Comparison of ENCODE assay signal across 26 cellular contexts in genomic region chr5:56158331-56158960, GRCh38.
DNase-seq lines count a peak whose midpoint lies in the region; ATAC-seq, FAIRE-seq and TF ChIP-seq lines count a peak whose summit lies in the region.
"Had no signal": no experiment of that assay in that cellular context is flagged by ENCODE, and none has a peak within 500 bp of the region (broad histone marks: within the 10 kb centered on the region; RNA-seq: fewer than 3 reads in every experiment).

No MANE protein-coding gene starts in this region.

- H3K4me3 Mint-ChIP-seq in activated CD4-positive, alpha-beta T cell treated with anti-CD3 and anti-CD28 coated beads, Interleukin-2, amount 10 ng/mL, durations not matched to agents 7 days and 5 days: peak overlapping the region; percentile 78
- H3K4me3 Mint-ChIP-seq in dendritic cell treated with granulocyte-macrophage colony-stimulating factor and Interleukin-4, amounts not matched to agents 40 ng/mL and 50 ng/mL, for 4 days: no peak overlapping the region
- no peak overlapping the region for H3K4me3 Mint-ChIP-seq in neural progenitor cell
- H3K4me3 Mint-ChIP-seq in activated naive CD8-positive, alpha-beta T cell treated with anti-CD3 and anti-CD28 coated beads, Interleukin-2, amount 50 U/mL, for 24 hours: no peak overlapping the region
- H3K4me3 Mint-ChIP-seq: B cell, GM23338 had no signal

- peaks cover 29% of the 10 kb centered on the region for H3K36me3 Mint-ChIP-seq in activated CD4-positive, alpha-beta T cell treated with anti-CD3 and anti-CD28 coated beads, Interleukin-2, amount 10 ng/mL, durations not matched to agents 7 days and 5 days (ENCODE audit: low read depth)
- H3K36me3 Mint-ChIP-seq in dendritic cell treated with granulocyte-macrophage colony-stimulating factor and Interleukin-4, amounts not matched to agents 40 ng/mL and 50 ng/mL, for 4 days (ENCODE audit: low read depth): no peaks in the 10 kb centered on the region
- no peaks in the 10 kb centered on the region for H3K36me3 Mint-ChIP-seq in neural progenitor cell
- no peaks in the 10 kb centered on the region for H3K36me3 Mint-ChIP-seq in activated naive CD8-positive, alpha-beta T cell treated with anti-CD3 and anti-CD28 coated beads, Interleukin-2, amount 50 U/mL, for 24 hours (ENCODE audit: low read depth)

- 0 out of 2 replicates have a peak overlapping the region, but pooled peaks have one; percentile 1 for H2BK120ac ChIP-seq in IMR-90 (ENCODE audit: low read depth, low read length)

- no TSS peak for BruUV-seq in IMR-90 (replicated peaks; lab: Mats Ljungman, UMichigan)

- CTCF ChIA-PET in activated CD4-positive, alpha-beta T cell treated with anti-CD3 and anti-CD28 coated beads, Interleukin-2, amount 10 ng/mL, durations not matched to agents 7 days and 5 days (lab: Charles Lee): interaction anchor here (0.6 to 1.9 kb wide), 5 partner anchors 19 to 235 kb away, joined by 3 to 7 read pairs (median 5); no protein-coding TSS in a partner anchor
- CTCF ChIA-PET in IMR-90 (lab: Yijun Ruan, JAX): interaction anchor here (1.2 kb wide), 1 partner anchor 10 kb away, joined by 3 read pairs; no protein-coding TSS in a partner anchor

- H3F3A ChIP-seq in neural progenitor cell (ENCODE audit: low read depth): no peaks in the 10 kb centered on the region

- H2AFZ ChIP-seq in IMR-90 (replicated peaks; ENCODE audit: low read length, poor library complexity) (no peak overlapping the region), neural progenitor cell (replicated peaks) (no peak overlapping the region)
- H2AFZ ChIP-seq: GM23338 had no signal

- peaks cover 20% of the 10 kb centered on the region for H3K4me1 ChIP-seq in IMR-90 (ENCODE audit: control insufficient read depth, insufficient read depth, low read length)
- H3K4me1 ChIP-seq in neural progenitor cell: peaks cover 7% of the 10 kb centered on the region
- no peaks in the 10 kb centered on the region for H3K4me1 ChIP-seq in kidney (ENCODE audit: control insufficient read depth in 1 of 2, insufficient read depth in 1 of 2, low read depth in 1 of 2, low read length in 2 of 2)
- H3K4me1 ChIP-seq in heart right ventricle: peaks cover 0 to 92% (median 0%) of the 10 kb centered on the region in 9 donors
- H3K4me1 ChIP-seq: gastrocnemius medialis had no signal

- H3K18ac ChIP-seq in IMR-90 (ENCODE audit: low read depth, low read length): no peak overlapping the region

- TF ChIP-seq CTCF in IMR-90 (conservative IDR thresholded peaks at IDR 0.05; ENCODE audit: low read depth, low read length) (no peak), neural progenitor cell (IDR thresholded peaks at IDR 0.05) (no peak), kidney (IDR thresholded peaks at IDR 0.05; ENCODE audit: borderline replicate concordance, extremely low read depth, insufficient read depth) (no peak), heart right ventricle (IDR thresholded peaks at IDR 0.05) (no peak)

- TF ChIP-seq RAD21 in IMR-90 (IDR thresholded peaks at IDR 0.05; ENCODE audit: low read length): no peak

- H3K27ac Mint-ChIP-seq in activated CD4-positive, alpha-beta T cell treated with anti-CD3 and anti-CD28 coated beads, Interleukin-2, amount 10 ng/mL, durations not matched to agents 7 days and 5 days: peak overlapping the region; percentile 94
- peak overlapping the region; percentile 91 for H3K27ac Mint-ChIP-seq in dendritic cell treated with granulocyte-macrophage colony-stimulating factor and Interleukin-4, amounts not matched to agents 40 ng/mL and 50 ng/mL, for 4 days
- H3K27ac Mint-ChIP-seq in neural progenitor cell: peak overlapping the region; percentile 15
- H3K27ac Mint-ChIP-seq in activated naive CD8-positive, alpha-beta T cell treated with anti-CD3 and anti-CD28 coated beads, Interleukin-2, amount 50 U/mL, for 24 hours: no peak overlapping the region
- H3K27ac Mint-ChIP-seq: B cell, GM23338 had no signal

- H3K4me2 ChIP-seq in IMR-90 (ENCODE audit: low read depth, low read length): no peak overlapping the region
- no peak overlapping the region for H3K4me2 ChIP-seq in neural progenitor cell

- peaks cover 89% of the 10 kb centered on the region for H3K4me1 Mint-ChIP-seq in activated CD4-positive, alpha-beta T cell treated with anti-CD3 and anti-CD28 coated beads, Interleukin-2, amount 10 ng/mL, durations not matched to agents 7 days and 5 days
- peaks cover 94% of the 10 kb centered on the region for H3K4me1 Mint-ChIP-seq in dendritic cell treated with granulocyte-macrophage colony-stimulating factor and Interleukin-4, amounts not matched to agents 40 ng/mL and 50 ng/mL, for 4 days (ENCODE audit: low read depth)
- peaks cover 28% of the 10 kb centered on the region for H3K4me1 Mint-ChIP-seq in neural progenitor cell
- H3K4me1 Mint-ChIP-seq in activated naive CD8-positive, alpha-beta T cell treated with anti-CD3 and anti-CD28 coated beads, Interleukin-2, amount 50 U/mL, for 24 hours: peaks cover 38% of the 10 kb centered on the region

- H4K5ac ChIP-seq in IMR-90 (ENCODE audit: low read depth, low read length): no peak overlapping the region

- no peak for DNase-seq in activated CD4-positive, alpha-beta T cell treated with anti-CD3 and anti-CD28 coated beads, Interleukin-2, amount 10 ng/mL, durations not matched to agents 7 days and 5 days
- no peak for DNase-seq in activated CD4-positive, alpha-beta T cell treated with anti-CD3 and anti-CD28 coated beads, Interleukin-2, amount 50 U/mL, for 1 hour
- DNase-seq in IMR-90 (no peak), neural progenitor cell (ENCODE audit: low spot score) (no peak), kidney (no peak), heart right ventricle (no peak)
- no peak for DNase-seq in activated naive CD8-positive, alpha-beta T cell treated with anti-CD3 and anti-CD28 coated beads, Interleukin-2, amount 50 U/mL, for 24 hours
- DNase-seq: activated CD4-positive, alpha-beta T cell treated with anti-CD3 and anti-CD28 coated beads for 48 hours; body of pancreas; Calu3; effector CD4-positive, alpha-beta T cell; gastrocnemius medialis; NCI-H1092; NCI-H2029 treated with DMSO at 0.1 percent for 48 hours; NCI-H446; OCI-M1; SHP77; stimulated activated CD4-positive, alpha-beta T cell treated with anti-CD3 and anti-CD28 coated beads, Interleukin-4, amount 100 ng/mL, for 1 hour; stimulated activated naive CD4-positive, alpha-beta T cell treated with Interleukin-2 at 50 U/mL for 16 hours; SW 1271 had no signal

- no peaks in the 10 kb centered on the region for H3K79me2 ChIP-seq in neural progenitor cell (ENCODE audit: low read depth)

- no peaks in the 10 kb centered on the region for H3K27me3 Mint-ChIP-seq in activated CD4-positive, alpha-beta T cell treated with anti-CD3 and anti-CD28 coated beads, Interleukin-2, amount 10 ng/mL, durations not matched to agents 7 days and 5 days
- H3K27me3 Mint-ChIP-seq in dendritic cell treated with granulocyte-macrophage colony-stimulating factor and Interleukin-4, amounts not matched to agents 40 ng/mL and 50 ng/mL, for 4 days: no peaks in the 10 kb centered on the region
- peaks cover 4% of the 10 kb centered on the region for H3K27me3 Mint-ChIP-seq in neural progenitor cell (ENCODE audit: insufficient read depth, low read depth)
- no peaks in the 10 kb centered on the region for H3K27me3 Mint-ChIP-seq in activated naive CD8-positive, alpha-beta T cell treated with anti-CD3 and anti-CD28 coated beads, Interleukin-2, amount 50 U/mL, for 24 hours

- POLR2A ChIA-PET in activated CD4-positive, alpha-beta T cell treated with anti-CD3 and anti-CD28 coated beads, Interleukin-2, amount 10 ng/mL, durations not matched to agents 7 days and 5 days (lab: Charles Lee): interaction anchor here (0.7 kb wide), 2 partner anchors 165 to 175 kb away, joined by 3 to 4 read pairs; no protein-coding TSS in a partner anchor
- POLR2A ChIA-PET in IMR-90 (lab: Charles Lee; ENCODE audit: unreplicated experiment): no interaction called here

- H3K36me3 ChIP-seq in IMR-90 (ENCODE audit: control insufficient read depth, insufficient read depth, low read length) (no peaks in the 10 kb centered on the region), neural progenitor cell (no peaks in the 10 kb centered on the region), kidney (ENCODE audit: control insufficient read depth in 1 of 2, insufficient read depth in 2 of 2, low read length in 2 of 2) (no peaks in the 10 kb centered on the region), heart right ventricle (no peaks in the 10 kb centered on the region)
- H3K36me3 ChIP-seq: esophagus muscularis mucosa, gastrocnemius medialis, thoracic aorta had no signal

- no peak overlapping the region for H3K14ac ChIP-seq in IMR-90 (replicated peaks; ENCODE audit: low read depth, low read length)

- H4K20me1 ChIP-seq in IMR-90 (ENCODE audit: insufficient read depth, low read length): no peaks in the 10 kb centered on the region
- H4K20me1 ChIP-seq in neural progenitor cell (ENCODE audit: low read depth): no peaks in the 10 kb centered on the region

- H3K23ac ChIP-seq in IMR-90 (ENCODE audit: low read depth, low read length): no peak overlapping the region

- no peak overlapping the region for H3K56ac ChIP-seq in IMR-90 (ENCODE audit: extremely low read depth, insufficient read depth, low read length)

- H3K9me3 Mint-ChIP-seq in activated CD4-positive, alpha-beta T cell treated with anti-CD3 and anti-CD28 coated beads, Interleukin-2, amount 10 ng/mL, durations not matched to agents 7 days and 5 days: no peaks in the 10 kb centered on the region
- H3K9me3 Mint-ChIP-seq in dendritic cell treated with granulocyte-macrophage colony-stimulating factor and Interleukin-4, amounts not matched to agents 40 ng/mL and 50 ng/mL, for 4 days: no peaks in the 10 kb centered on the region
- H3K9me3 Mint-ChIP-seq in neural progenitor cell: no peaks in the 10 kb centered on the region
- H3K9me3 Mint-ChIP-seq in activated naive CD8-positive, alpha-beta T cell treated with anti-CD3 and anti-CD28 coated beads, Interleukin-2, amount 50 U/mL, for 24 hours: no peaks in the 10 kb centered on the region
- H3K9me3 Mint-ChIP-seq: GM23338 had no signal

- H3K9me3 ChIP-seq in IMR-90 (ENCODE audit: control insufficient read depth, insufficient read depth, low read length) (no peaks in the 10 kb centered on the region), neural progenitor cell (ENCODE audit: low read depth) (no peaks in the 10 kb centered on the region), kidney (ENCODE audit: control insufficient read depth in 1 of 2, low read length in 2 of 2) (no peaks in the 10 kb centered on the region), heart right ventricle (no peaks in the 10 kb centered on the region)
- H3K9me3 ChIP-seq: body of pancreas, esophagus muscularis mucosa, gastrocnemius medialis, thoracic aorta had no signal

- H3K9ac ChIP-seq in IMR-90 (ENCODE audit: low read depth, low read length): no peak overlapping the region
- H3K9ac ChIP-seq in neural progenitor cell: no peak overlapping the region
- no peak overlapping the region for H3K9ac ChIP-seq in kidney (ENCODE audit: low read length in 2 of 2)

- H4K8ac ChIP-seq in IMR-90 (ENCODE audit: low read depth in 2 of 2, low read length in 2 of 2): no peak overlapping the region

- no peak overlapping the region for H2AK9ac ChIP-seq in IMR-90 (replicated peaks; ENCODE audit: low read depth, low read length, poor library complexity)

- H3K27me3 ChIP-seq in IMR-90 (ENCODE audit: control insufficient read depth, insufficient read depth, low read length) (no peaks in the 10 kb centered on the region), neural progenitor cell (no peaks in the 10 kb centered on the region), heart right ventricle (no peaks in the 10 kb centered on the region)
- H3K27me3 ChIP-seq: body of pancreas, gastrocnemius medialis had no signal

- H3K9me1 ChIP-seq in IMR-90 (ENCODE audit: insufficient read depth, low read length): peaks cover 8% of the 10 kb centered on the region

- no peak overlapping the region for H3K4me3 ChIP-seq in IMR-90 (ENCODE audit: insufficient read depth, low read depth, low read length)
- no peak overlapping the region for H3K4me3 ChIP-seq in neural progenitor cell
- H3K4me3 ChIP-seq in kidney (ENCODE audit: low read length in 2 of 2): no peak overlapping the region
- no peak overlapping the region for H3K4me3 ChIP-seq in heart right ventricle
- H3K4me3 ChIP-seq: body of pancreas, esophagus muscularis mucosa, gastrocnemius medialis, GM23338, thoracic aorta had no signal

- H3K79me1 ChIP-seq in IMR-90 (ENCODE audit: low read depth in 1 of 2, low read length in 2 of 2): no peaks in the 10 kb centered on the region

- in situ Hi-C loops in IMR-90 (cut with MboI; ENCODE audit: low sequenced_read_pairs): no loop called here

- FAIRE-seq in kidney (lab: Jason Lieb, UNC): no peak
- FAIRE-seq: GM19239 had no signal

- H4K91ac ChIP-seq in IMR-90 (ENCODE audit: insufficient read depth, low read depth, low read length): no peak overlapping the region

- dilution Hi-C loops in IMR-90 (cut with HindIII; ENCODE audit: low sequenced_read_pairs, unreplicated experiment): no loop called here

- no peak overlapping the region for H2BK15ac ChIP-seq in IMR-90 (ENCODE audit: low read depth, low read length)

- no peak overlapping the region for H3K27ac ChIP-seq in IMR-90 (ENCODE audit: insufficient read depth, low read length)
- no peak overlapping the region for H3K27ac ChIP-seq in neural progenitor cell
- H3K27ac ChIP-seq in kidney (ENCODE audit: low read depth in 2 of 2, low read length in 2 of 2): no peak overlapping the region
- peak overlapping the region in 1 of 10 donors; percentile 82 for H3K27ac ChIP-seq in heart right ventricle
- H3K27ac ChIP-seq: esophagus muscularis mucosa, gastrocnemius medialis, thoracic aorta had no signal

- no peak overlapping the region for H2BK5ac ChIP-seq in IMR-90 (ENCODE audit: low read depth, low read length, poor library complexity, severe bottlenecking)

- intact Hi-C loops in IMR-90 (cut with micrococcal nuclease): no loop called here
- intact Hi-C loops in dendritic cell treated with granulocyte-macrophage colony-stimulating factor and Interleukin-4, amounts not matched to agents 40 ng/mL and 50 ng/mL, for 4 days (cut with micrococcal nuclease): loop anchor here (5.0 kb wide), 1 partner anchor 34 kb away; no protein-coding TSS in a partner anchor
- intact Hi-C loops in kidney (cut with DNase I): no loop called here
- intact Hi-C loops in heart right ventricle (cut with DNase I): no loop called here

- no peak overlapping the region for H2BK20ac ChIP-seq in IMR-90 (ENCODE audit: low read depth, low read length)

- no peak overlapping the region for H3K4ac ChIP-seq in IMR-90 (ENCODE audit: low read depth, low read length)

- H2AK5ac ChIP-seq in IMR-90 (ENCODE audit: low read depth, low read length): 0 out of 2 replicates have a peak overlapping the region, but pooled peaks have one; percentile 7

- TF ChIP-seq POLR2A in IMR-90 (IDR thresholded peaks at IDR 0.05; ENCODE audit: low read depth, low read length): no peak

- whole genome bisulfite sequencing in IMR-90 (ENCODE audit: extremely low coverage in 2 of 2, insufficient read length in 1 of 2), 2 experiments: no CpG with 5 or more reads among the region's 4 CpGs
- WGBS in heart right ventricle, 2 donors: 84 to 86% methylated on average over 4 of the region's 4 CpGs

- no peak for ATAC-seq in IMR-90 (ENCODE audit: low read depth)
- ATAC-seq in heart right ventricle: no peak
- ATAC-seq in activated naive CD8-positive, alpha-beta T cell treated with anti-CD3 and anti-CD28 coated beads, Interleukin-2, amount 50 U/mL, for 24 hours: no peak
- ATAC-seq: body of pancreas, GM23338 had no signal
